9 cellular contexts compared by ENCODE assay signal in genomic region chr13:25171170-25171516, GRCh38. TPM values are rescaled to one million over a fixed set of nuclear protein-coding genes. Genes with fewer than 3 reads are reported as not detected.
DNase-seq lines count a peak whose midpoint lies in the region; ATAC-seq and TF ChIP-seq lines count a peak whose summit lies in the region.
"Had no signal": no experiment of that assay in that cellular context is flagged by ENCODE, and none has a peak within 500 bp of the region (broad histone marks: within the 10 kb centered on the region; RNA-seq: fewer than 3 reads in every experiment).

No MANE protein-coding gene starts in this region.

- no peaks in the 10 kb centered on the region for H3F3A ChIP-seq in smooth muscle cell (ENCODE audit: low read depth)

- peak overlapping the region; percentile 23 for H3K4me3 Mint-ChIP-seq in activated CD4-positive, alpha-beta memory T cell treated with anti-CD3 and anti-CD28 coated beads for 36 hours

- H3K27ac ChIP-seq in iPS DF 6.9 (ENCODE audit: low read length): no peak overlapping the region
- no peak overlapping the region for H3K27ac ChIP-seq in smooth muscle cell (ENCODE audit: low read depth)
- H3K27ac ChIP-seq: 22Rv1 had no signal

- WGBS in iPS DF 6.9 (ENCODE audit: insufficient coverage, insufficient read length): no CpG with 5 or more reads among the region's 36 CpGs
- under 1% methylated on average over 16 of the region's 36 CpGs for WGBS in smooth muscle cell (ENCODE audit: low lambda C conversion rate)

- H3K27ac Mint-ChIP-seq in activated CD4-positive, alpha-beta memory T cell treated with anti-CD3 and anti-CD28 coated beads for 36 hours: no peak overlapping the region

- H3K9me3 Mint-ChIP-seq in activated CD4-positive, alpha-beta memory T cell treated with anti-CD3 and anti-CD28 coated beads for 36 hours: no peaks in the 10 kb centered on the region

- H3K4me2 ChIP-seq in smooth muscle cell: peak overlapping the region; percentile 97

- peaks cover 11% of the 10 kb centered on the region for H3K4me1 Mint-ChIP-seq in activated CD4-positive, alpha-beta memory T cell treated with anti-CD3 and anti-CD28 coated beads for 36 hours (ENCODE audit: low read depth)

- ATAC-seq in HG03457 (IDR thresholded peaks at IDR 0.05; ENCODE audit: unreplicated experiment): no peak
- no peak for ATAC-seq in HG03108 (IDR thresholded peaks at IDR 0.05; ENCODE audit: unreplicated experiment)
- ATAC-seq in HG02884 (IDR thresholded peaks at IDR 0.05; ENCODE audit: unreplicated experiment): no peak

- peak overlapping the region; percentile 62 for H3K9ac ChIP-seq in smooth muscle cell (ENCODE audit: low read depth)

- H3K36me3 Mint-ChIP-seq in activated CD4-positive, alpha-beta memory T cell treated with anti-CD3 and anti-CD28 coated beads for 36 hours: no peaks in the 10 kb centered on the region

- H3K27me3 Mint-ChIP-seq in activated CD4-positive, alpha-beta memory T cell treated with anti-CD3 and anti-CD28 coated beads for 36 hours: peaks cover 54% of the 10 kb centered on the region

- H3K36me3 ChIP-seq in iPS DF 6.9 (ENCODE audit: control insufficient read depth, insufficient read depth, low read length): no peaks in the 10 kb centered on the region
- H3K36me3 ChIP-seq in smooth muscle cell (ENCODE audit: low read depth): no peaks in the 10 kb centered on the region

- H3K9me3 ChIP-seq in iPS DF 6.9 (ENCODE audit: control insufficient read depth, insufficient read depth, low read length): no peaks in the 10 kb centered on the region
- H3K9me3 ChIP-seq in smooth muscle cell (replicated peaks; ENCODE audit: low read depth): no peaks in the 10 kb centered on the region

- POLR2A ChIA-PET in activated CD4-positive, alpha-beta memory T cell treated with anti-CD3 and anti-CD28 coated beads for 36 hours (lab: Charles Lee): no interaction called here

- H3K4me1 ChIP-seq in iPS DF 6.9 (ENCODE audit: control insufficient read depth, insufficient read depth, low read length) (no peaks in the 10 kb centered on the region), smooth muscle cell (ENCODE audit: low read depth) (peaks cover 10% of the 10 kb centered on the region)

- CTCF ChIA-PET in activated CD4-positive, alpha-beta memory T cell treated with anti-CD3 and anti-CD28 coated beads for 36 hours (lab: Charles Lee): no interaction called here

- H3K79me2 ChIP-seq in smooth muscle cell (ENCODE audit: low read depth): no peaks in the 10 kb centered on the region

- H3K4me3 ChIP-seq in iPS DF 6.9 (ENCODE audit: low read length) (peak overlapping the region; percentile 27; the same call in 1 of the 2 replicates), smooth muscle cell (peak overlapping the region; percentile 62)

- no peak for TF ChIP-seq CTCF in smooth muscle cell (IDR thresholded peaks at IDR 0.05; ENCODE audit: borderline replicate concordance, insufficient read depth, poor library complexity, severe bottlenecking)

- H3K27me3 ChIP-seq in iPS DF 6.9 (ENCODE audit: control insufficient read depth, insufficient read depth, low read length): peaks cover 20% of the 10 kb centered on the region
- peaks cover 65% of the 10 kb centered on the region for H3K27me3 ChIP-seq in smooth muscle cell (ENCODE audit: low read depth)

- DNase-seq in DMS53 (lab: John Stamatoyannopoulos, UW) (peak; percentile 51), DMS53 treated with DMSO at 0.1 percent for 48 hours (lab: John Stamatoyannopoulos, UW; ENCODE audit: unreplicated experiment) (no peak), iPS DF 6.9 (ENCODE audit: low read depth, low spot score) (no peak), smooth muscle cell (lab: John Stamatoyannopoulos, UW; ENCODE audit: unreplicated experiment) (no peak)
- no peak for DNase-seq in activated CD4-positive, alpha-beta memory T cell treated with anti-CD3 and anti-CD28 coated beads for 36 hours

- H2AFZ ChIP-seq in smooth muscle cell (ENCODE audit: low read depth): peak overlapping the region; percentile 93

- no peaks in the 10 kb centered on the region for H4K20me1 ChIP-seq in smooth muscle cell (ENCODE audit: low read depth)

- intact Hi-C loops in activated CD4-positive, alpha-beta memory T cell treated with anti-CD3 and anti-CD28 coated beads for 36 hours (cut with micrococcal nuclease): no loop called here

RNA-seq across cellular contexts. Expression of gene AMER2, which starts 0.9 kb away (rescaled TPM):
- not detected for total RNA-seq in activated CD4-positive, alpha-beta memory T cell treated with anti-CD3 and anti-CD28 coated beads for 36 hours
- 0.09 and 0.36 TPM in 2 replicates for total RNA-seq in smooth muscle cell
- polyA plus RNA-seq in smooth muscle cell: not detected in 2 replicates
